In genomic region chr12:111467862-111468245, GRCh38 we compare ENCODE assay signal across 18 cellular contexts.
A peak's percentile ranks its signal among the peaks of the same experiment; 100 is the strongest.
DNase-seq lines count a peak whose midpoint lies in the region; ATAC-seq and TF ChIP-seq lines count a peak whose summit lies in the region.
"Had no signal": no experiment of that assay in that cellular context is flagged by ENCODE, and none has a peak within 500 bp of the region (broad histone marks: within the 10 kb centered on the region; RNA-seq: fewer than 3 reads in every experiment).

No MANE protein-coding gene starts in this region.

- H2AFZ ChIP-seq in PC-9, result no peak overlapping the region

- H3K9me3 ChIP-seq in PC-9 (ENCODE audit: insufficient read depth, low read depth) (no peaks in the 10 kb centered on the region), esophagus muscularis mucosa (no peaks in the 10 kb centered on the region), Caco-2 (no peaks in the 10 kb centered on the region)
- H3K9me3 ChIP-seq: upper lobe of left lung had no signal

- CTCF ChIA-PET in PC-9 (lab: Charles Lee), result no interaction called here
- CTCF ChIA-PET in Caco-2 (lab: Charles Lee), result no interaction called here
- CTCF ChIA-PET in activated CD4-positive, alpha-beta T cell treated with anti-CD3 and anti-CD28 coated beads for 36 hours (lab: Charles Lee), result no interaction called here

- H3K4me3 ChIP-seq in AG10803 (ENCODE audit: low read length) (no peak overlapping the region), PC-9 (no peak overlapping the region), esophagus muscularis mucosa (no peak overlapping the region), Caco-2 (ENCODE audit: low read depth, low read length) (no peak overlapping the region)
- H3K4me3 ChIP-seq: skin epidermis, upper lobe of left lung had no signal

- H3K9me2 ChIP-seq in PC-9 (ENCODE audit: insufficient read depth), result no peaks in the 10 kb centered on the region

- peaks cover 53% of the 10 kb centered on the region for H3K36me3 Mint-ChIP-seq in nephron (ENCODE audit: low read depth)
- H3K36me3 Mint-ChIP-seq in Caco-2 (ENCODE audit: insufficient read depth, unreplicated experiment), result peaks cover 37% of the 10 kb centered on the region
- peaks cover 25% of the 10 kb centered on the region for H3K36me3 Mint-ChIP-seq in activated CD4-positive, alpha-beta T cell treated with anti-CD3 and anti-CD28 coated beads for 36 hours (ENCODE audit: low read depth)

- H3K4me3 Mint-ChIP-seq in nephron, result no peak overlapping the region
- H3K4me3 Mint-ChIP-seq in Caco-2 (ENCODE audit: unreplicated experiment), result no peak overlapping the region
- H3K4me3 Mint-ChIP-seq in activated CD4-positive, alpha-beta T cell treated with anti-CD3 and anti-CD28 coated beads for 36 hours, result no peak overlapping the region
- H3K4me3 Mint-ChIP-seq: mesothelial cell of epicardium had no signal

- intact Hi-C loops in PC-9 (cut with micrococcal nuclease; ENCODE audit: unreplicated experiment) (no loop called here), esophagus muscularis mucosa (cut with DNase I) (no loop called here), Caco-2 (cut with micrococcal nuclease; ENCODE audit: unreplicated experiment) (no loop called here)
- intact Hi-C loops in activated CD4-positive, alpha-beta T cell treated with anti-CD3 and anti-CD28 coated beads for 36 hours (cut with DNase I, micrococcal nuclease), result no loop called here

- no peaks in the 10 kb centered on the region for H3K9me3 Mint-ChIP-seq in nephron
- no peaks in the 10 kb centered on the region for H3K9me3 Mint-ChIP-seq in Caco-2 (ENCODE audit: unreplicated experiment)
- no peaks in the 10 kb centered on the region for H3K9me3 Mint-ChIP-seq in activated CD4-positive, alpha-beta T cell treated with anti-CD3 and anti-CD28 coated beads for 36 hours (ENCODE audit: low read depth)
- H3K9me3 Mint-ChIP-seq: mesothelial cell of epicardium had no signal

- no peaks in the 10 kb centered on the region; the same call in 1 of the 2 replicates for H3K79me2 ChIP-seq in PC-9 (ENCODE audit: low read depth)

- H3K4me2 ChIP-seq in PC-9, result no peak overlapping the region
- H3K4me2 ChIP-seq: KMS-11 had no signal

- H3K27ac Mint-ChIP-seq in nephron (peak overlapping the region; percentile 28 to 82 (median 32)), Caco-2 (ENCODE audit: unreplicated experiment) (no peak overlapping the region)
- H3K27ac Mint-ChIP-seq in activated CD4-positive, alpha-beta T cell treated with anti-CD3 and anti-CD28 coated beads for 36 hours, result no peak overlapping the region

- peak; percentile 80 for DNase-seq in AG10803 (ENCODE audit: low read depth)
- no peak for DNase-seq in PC-9
- DNase-seq in esophagus muscularis mucosa (ENCODE audit: extremely low spot score), result no peak
- no peak for DNase-seq in hippocampal formation (lab: John Stamatoyannopoulos, UW)
- DNase-seq in kidney glomerular epithelial cell (lab: John Stamatoyannopoulos, UW), result no peak
- DNase-seq in Caco-2, result no peak
- DNase-seq in activated CD4-positive, alpha-beta T cell treated with anti-CD3 and anti-CD28 coated beads for 36 hours, result no peak
- DNase-seq: activated naive CD4-positive, alpha-beta T cell treated with anti-CD3 and anti-CD28 coated beads, Interleukin-2, amount 50 U/mL, for 16 hours; glutamatergic neuron; nucleus accumbens; SHP77 treated with DMSO at 0.1 percent for 48 hours; upper lobe of left lung had no signal

- H3K27me3 ChIP-seq in PC-9 (ENCODE audit: insufficient read depth, low read depth) (no peaks in the 10 kb centered on the region), esophagus muscularis mucosa (no peaks in the 10 kb centered on the region), Caco-2 (replicated peaks; ENCODE audit: control insufficient read depth, insufficient read depth, low read length) (no peaks in the 10 kb centered on the region)
- H3K27me3 ChIP-seq: upper lobe of left lung had no signal

- H3K36me3 ChIP-seq in PC-9 (ENCODE audit: low read depth), result peaks cover 45% of the 10 kb centered on the region
- H3K36me3 ChIP-seq in esophagus muscularis mucosa, result peaks cover 13 to 52% (median 33%) of the 10 kb centered on the region in 4 donors
- H3K36me3 ChIP-seq in Caco-2 (ENCODE audit: control insufficient read depth, insufficient read depth, low read length), result peaks cover 1% of the 10 kb centered on the region; the same call in 1 of the 2 replicates

- peaks cover 26% of the 10 kb centered on the region for H3F3A ChIP-seq in PC-9 (ENCODE audit: insufficient read depth, low read depth)

- no peak for ATAC-seq in activated CD4-positive, alpha-beta T cell treated with anti-CD3 and anti-CD28 coated beads for 36 hours
- ATAC-seq: activated CD4-positive, CD25-positive, alpha-beta regulatory T cell treated with anti-CD3 and anti-CD28 coated beads, Interleukin-2, amount 50 U/mL, for 24 hours had no signal

- TF ChIP-seq CTCF in AG10803 (conservative IDR thresholded peaks at IDR 0.05; ENCODE audit: low read length), result no peak
- no peak for TF ChIP-seq CTCF in PC-9 (conservative IDR thresholded peaks at IDR 0.05)
- TF ChIP-seq CTCF in esophagus muscularis mucosa (IDR thresholded peaks at IDR 0.05), result no peak
- no peak for TF ChIP-seq CTCF in nephron (IDR thresholded peaks at IDR 0.05; ENCODE audit: unreplicated experiment in 3 of 3)
- TF ChIP-seq CTCF in Caco-2 (IDR thresholded peaks at IDR 0.05; ENCODE audit: insufficient read depth in 1 of 2, low read depth in 1 of 2, low read length in 1 of 2, severe bottlenecking in 1 of 2, unreplicated experiment in 1 of 2), result no peak

- H3K4me1 ChIP-seq in PC-9 (replicated peaks; ENCODE audit: insufficient read depth), result no peaks in the 10 kb centered on the region
- H3K4me1 ChIP-seq in esophagus muscularis mucosa, result peaks cover 0 to 16% (median 12%) of the 10 kb centered on the region in 4 donors
- H3K4me1 ChIP-seq in Caco-2, result no peaks in the 10 kb centered on the region
- H3K4me1 ChIP-seq: upper lobe of left lung had no signal

- H4K20me1 ChIP-seq in PC-9 (ENCODE audit: insufficient read depth), result peaks cover 20% of the 10 kb centered on the region; the same call in 1 of the 2 replicates

- peaks cover 14% of the 10 kb centered on the region for H3K4me1 Mint-ChIP-seq in nephron
- H3K4me1 Mint-ChIP-seq in Caco-2 (ENCODE audit: low read depth, unreplicated experiment), result no peaks in the 10 kb centered on the region
- peaks cover 4% of the 10 kb centered on the region for H3K4me1 Mint-ChIP-seq in activated CD4-positive, alpha-beta T cell treated with anti-CD3 and anti-CD28 coated beads for 36 hours
- H3K4me1 Mint-ChIP-seq: mesothelial cell of epicardium had no signal

- no peaks in the 10 kb centered on the region for H3K27me3 Mint-ChIP-seq in nephron (ENCODE audit: low read depth)
- no peaks in the 10 kb centered on the region for H3K27me3 Mint-ChIP-seq in Caco-2 (ENCODE audit: insufficient read depth, unreplicated experiment)
- H3K27me3 Mint-ChIP-seq in activated CD4-positive, alpha-beta T cell treated with anti-CD3 and anti-CD28 coated beads for 36 hours, result no peaks in the 10 kb centered on the region

- POLR2A ChIA-PET in PC-9 (lab: Charles Lee; ENCODE audit: unreplicated experiment) (no interaction called here), Caco-2 (lab: Charles Lee) (no interaction called here)
- POLR2A ChIA-PET in activated CD4-positive, alpha-beta T cell treated with anti-CD3 and anti-CD28 coated beads for 36 hours (lab: Charles Lee), result no interaction called here

- TF ChIP-seq EP300 in esophagus muscularis mucosa (IDR thresholded peaks at IDR 0.05), result no peak

- no peak for TF ChIP-seq POLR2A in esophagus muscularis mucosa (IDR thresholded peaks at IDR 0.05; ENCODE audit: low read depth)

- H3K27ac ChIP-seq in PC-9 (peak overlapping the region; percentile 28; the same call in 1 of the 2 replicates), esophagus muscularis mucosa (replicated peaks in 1 of 4) (peak overlapping the region; percentile 32 to 58 (median 42))
- H3K27ac ChIP-seq: HL-60, KMS-11, skin epidermis had no signal

- BruUV-seq in PC-9 (replicated peaks; lab: Mats Ljungman, UMichigan), result no TSS peak
- no TSS peak for BruUV-seq in Caco-2 (replicated peaks; lab: Mats Ljungman, UMichigan)

- 38% methylated on average over 4 of the region's 4 CpGs for WGBS in esophagus muscularis mucosa

Comparison
In these comparisons a context has a peak if more than half of its experiments do, and no peak if none do; other contexts are left out.
1. H3K27ac Mint-ChIP-seq: peak in nephron (3 of 3); none in Caco-2 (single experiment) and activated CD4-positive, alpha-beta T cell treated with anti-CD3 and anti-CD28 coated beads for 36 hours (single experiment).